Comparison of ENCODE assay signal across 1 cellular context in genomic region chr9:87266697-87267096, GRCh38.
TF ChIP-seq lines count a peak whose summit lies in the region.

No MANE protein-coding gene starts in this region.

TF ChIP-seq in GM23338, 12 proteins besides CTCF, POLR2A, EP300 and RAD21:
- no peak for TF ChIP-seq ZNF462 (CRISPR knock-in tag; IDR thresholded peaks at IDR 0.05)
- TF ChIP-seq POLR2AphosphoS5 (IDR thresholded peaks at IDR 0.05; ENCODE audit: low read depth): no peak
- TF ChIP-seq, protein P1, sequence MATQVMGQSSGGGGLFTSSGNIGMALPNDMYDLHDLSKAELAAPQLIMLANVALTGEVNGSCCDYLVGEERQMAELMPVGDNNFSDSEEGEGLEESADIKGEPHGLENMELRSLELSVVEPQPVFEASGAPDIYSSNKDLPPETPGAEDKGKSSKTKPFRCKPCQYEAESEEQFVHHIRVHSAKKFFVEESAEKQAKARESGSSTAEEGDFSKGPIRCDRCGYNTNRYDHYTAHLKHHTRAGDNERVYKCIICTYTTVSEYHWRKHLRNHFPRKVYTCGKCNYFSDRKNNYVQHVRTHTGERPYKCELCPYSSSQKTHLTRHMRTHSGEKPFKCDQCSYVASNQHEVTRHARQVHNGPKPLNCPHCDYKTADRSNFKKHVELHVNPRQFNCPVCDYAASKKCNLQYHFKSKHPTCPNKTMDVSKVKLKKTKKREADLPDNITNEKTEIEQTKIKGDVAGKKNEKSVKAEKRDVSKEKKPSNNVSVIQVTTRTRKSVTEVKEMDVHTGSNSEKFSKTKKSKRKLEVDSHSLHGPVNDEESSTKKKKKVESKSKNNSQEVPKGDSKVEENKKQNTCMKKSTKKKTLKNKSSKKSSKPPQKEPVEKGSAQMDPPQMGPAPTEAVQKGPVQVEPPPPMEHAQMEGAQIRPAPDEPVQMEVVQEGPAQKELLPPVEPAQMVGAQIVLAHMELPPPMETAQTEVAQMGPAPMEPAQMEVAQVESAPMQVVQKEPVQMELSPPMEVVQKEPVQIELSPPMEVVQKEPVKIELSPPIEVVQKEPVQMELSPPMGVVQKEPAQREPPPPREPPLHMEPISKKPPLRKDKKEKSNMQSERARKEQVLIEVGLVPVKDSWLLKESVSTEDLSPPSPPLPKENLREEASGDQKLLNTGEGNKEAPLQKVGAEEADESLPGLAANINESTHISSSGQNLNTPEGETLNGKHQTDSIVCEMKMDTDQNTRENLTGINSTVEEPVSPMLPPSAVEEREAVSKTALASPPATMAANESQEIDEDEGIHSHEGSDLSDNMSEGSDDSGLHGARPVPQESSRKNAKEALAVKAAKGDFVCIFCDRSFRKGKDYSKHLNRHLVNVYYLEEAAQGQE (IDR thresholded peaks at IDR 0.05; ENCODE audit: unreplicated experiment): no peak
- no peak for TF ChIP-seq ZNF331 (CRISPR knock-in tag; IDR thresholded peaks at IDR 0.05; ENCODE audit: low read depth)
- TF ChIP-seq STAT1 (IDR thresholded peaks at IDR 0.05; ENCODE audit: unreplicated experiment): no peak
